8 cellular contexts compared by ENCODE assay signal in the genomic region with DNA sequence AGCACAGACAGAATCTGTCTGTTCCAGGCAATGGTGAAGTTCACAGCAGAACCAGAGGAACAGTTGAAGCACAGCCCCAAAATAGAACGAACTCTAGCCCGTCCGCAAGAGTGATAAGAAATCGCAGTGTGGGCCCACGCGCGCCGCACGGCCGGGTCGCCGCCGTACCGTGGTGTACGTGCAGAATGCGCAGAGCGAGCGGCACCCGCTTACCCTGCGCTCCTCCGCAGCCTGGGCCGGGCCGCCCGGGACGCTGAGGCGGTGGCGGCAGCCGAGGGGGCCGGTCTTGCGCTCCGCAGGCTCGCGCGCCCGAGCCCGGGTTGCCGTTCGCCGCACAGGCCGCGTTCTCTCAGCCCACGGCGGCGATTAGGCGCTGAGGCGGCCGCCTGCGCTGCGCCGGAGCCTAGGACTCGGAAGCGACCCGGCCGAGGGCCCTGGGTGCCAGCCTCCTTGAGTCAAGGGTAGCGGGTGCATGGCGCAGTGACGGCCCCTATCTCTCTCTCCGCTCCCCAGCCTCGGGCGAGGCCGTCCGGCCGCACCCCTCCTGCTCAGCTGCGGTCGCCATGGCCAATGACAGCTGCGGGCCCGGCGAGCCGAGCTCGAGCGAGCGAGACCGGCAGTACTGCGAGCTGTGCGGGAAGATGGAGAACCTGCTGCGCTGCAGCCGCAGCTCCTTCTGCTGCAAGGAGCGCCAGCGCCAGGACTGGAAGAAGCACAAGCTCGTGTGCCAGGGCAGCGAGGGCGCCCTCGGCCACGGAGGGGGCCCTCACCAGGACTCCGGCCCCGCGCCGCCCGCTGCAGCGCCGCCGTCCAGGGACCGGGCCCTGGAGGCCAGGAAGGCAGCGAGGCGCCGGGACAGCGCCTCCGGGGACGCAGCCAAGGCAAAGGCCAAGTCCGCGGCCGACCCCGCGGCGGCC. TPM values are rescaled to one million over a fixed set of nuclear protein-coding genes. Genes with fewer than 3 reads are reported as not detected.
DNase-seq lines count a peak whose midpoint lies in the region; ATAC-seq and TF ChIP-seq lines count a peak whose summit lies in the region.

No MANE protein-coding gene starts in this region.

- TF ChIP-seq POLR2A in suprapubic skin (IDR thresholded peaks at IDR 0.05) = no peak

- H3K36me3 Mint-ChIP-seq in activated naive CD4-positive, alpha-beta T cell treated with anti-CD3 and anti-CD28 coated beads for 36 hours (ENCODE audit: low read depth) = peaks cover 6% of the 10 kb centered on the region

- peak; percentile 75 for DNase-seq in AG20443 (ENCODE audit: low spot score)
- peak; percentile 88 for DNase-seq in RWPE2 (ENCODE audit: low spot score)
- DNase-seq in activated naive CD4-positive, alpha-beta T cell treated with anti-CD3 and anti-CD28 coated beads for 36 hours = peak; percentile 63
- DNase-seq in germinal center (ENCODE audit: low spot score) = peak; percentile 69
- DNase-seq in nucleus accumbens (lab: John Stamatoyannopoulos, UW) = peak in 51 of 56 donors; percentile 8 to 87 (median 62)
- DNase-seq in suprapubic skin (ENCODE audit: low spot score in 2 of 2) = peak; percentile 84 to 91

- H3K4me1 ChIP-seq in RWPE2 (ENCODE audit: insufficient read depth, poor library complexity, severe bottlenecking) = peaks cover 9% of the 10 kb centered on the region
- H3K4me1 ChIP-seq in suprapubic skin = peaks cover 40% of the 10 kb centered on the region

- no peaks in the 10 kb centered on the region for H3K27me3 ChIP-seq in RWPE2 (ENCODE audit: insufficient read depth, poor library complexity, severe bottlenecking)
- no peaks in the 10 kb centered on the region for H3K27me3 ChIP-seq in suprapubic skin

- no peaks in the 10 kb centered on the region for H3K27me3 Mint-ChIP-seq in activated naive CD4-positive, alpha-beta T cell treated with anti-CD3 and anti-CD28 coated beads for 36 hours (ENCODE audit: low read depth)

- intact Hi-C loops in activated naive CD4-positive, alpha-beta T cell treated with anti-CD3 and anti-CD28 coated beads for 36 hours (cut with micrococcal nuclease) = loop anchor here (1.0 kb wide), 2 partner anchors 8 to 83 kb away; a partner anchor contains a TSS

- WGBS in suprapubic skin = 0% methylated on average over 28 of the region's 105 CpGs

- peaks cover 46% of the 10 kb centered on the region for H3K4me1 Mint-ChIP-seq in activated naive CD4-positive, alpha-beta T cell treated with anti-CD3 and anti-CD28 coated beads for 36 hours (ENCODE audit: low read depth)

- H3K36me3 ChIP-seq in RWPE2 (ENCODE audit: low read depth) (peaks cover 35% of the 10 kb centered on the region), suprapubic skin (peaks cover 8% of the 10 kb centered on the region)

- peak; percentile 39 for TF ChIP-seq CTCF in RWPE2 (IDR thresholded peaks at IDR 0.05; ENCODE audit: poor library complexity, severe bottlenecking)
- TF ChIP-seq CTCF in suprapubic skin (IDR thresholded peaks at IDR 0.05) = no peak

- H3K4me3 Mint-ChIP-seq in activated naive CD4-positive, alpha-beta T cell treated with anti-CD3 and anti-CD28 coated beads for 36 hours = peak overlapping the region; percentile 94

- H3K9me3 ChIP-seq in RWPE2 (ENCODE audit: severe bottlenecking) (no peaks in the 10 kb centered on the region), suprapubic skin (no peaks in the 10 kb centered on the region)

- TF ChIP-seq EP300 in suprapubic skin (IDR thresholded peaks at IDR 0.05) = no peak

- H3K27ac ChIP-seq in RWPE2 (ENCODE audit: poor library complexity, severe bottlenecking) (peak overlapping the region; percentile 55), suprapubic skin (peak overlapping the region; percentile 96)

- ATAC-seq in GM19351 (IDR thresholded peaks at IDR 0.05; ENCODE audit: unreplicated experiment) (peak; percentile 41), HG03558 (IDR thresholded peaks at IDR 0.05; ENCODE audit: extremely low read depth, unreplicated experiment) (peak; percentile 24), RWPE2 (ENCODE audit: low read depth) (peak; percentile 73)

- H3K4me3 ChIP-seq in RWPE2 (ENCODE audit: severe bottlenecking) (peak overlapping the region; percentile 49), suprapubic skin (peak overlapping the region; percentile 75)

- H3K27ac Mint-ChIP-seq in activated naive CD4-positive, alpha-beta T cell treated with anti-CD3 and anti-CD28 coated beads for 36 hours = peak overlapping the region; percentile 93

- no peaks in the 10 kb centered on the region for H3K9me3 Mint-ChIP-seq in activated naive CD4-positive, alpha-beta T cell treated with anti-CD3 and anti-CD28 coated beads for 36 hours

- CTCF ChIA-PET in activated naive CD4-positive, alpha-beta T cell treated with anti-CD3 and anti-CD28 coated beads for 36 hours (lab: Charles Lee) = interaction anchor here (1.6 to 2.8 kb wide), 2 partner anchors 35 to 46 kb away, joined by 6 to 9 read pairs; no protein-coding TSS in a partner anchor

RNA-seq across cellular contexts. Expression of a gene that starts 20.5 kb away (rescaled TPM):
- 1 to 10 TPM; 9.5 to 9.9 TPM for total RNA-seq in activated naive CD4-positive, alpha-beta T cell treated with anti-CD3 and anti-CD28 coated beads for 36 hours
- total RNA-seq in suprapubic skin = 10 to 100 TPM; 16.0 to 39.9 (median 27.2) TPM

RNA-seq across cellular contexts. Expression of a gene that starts 24.4 kb away (rescaled TPM):
- total RNA-seq in activated naive CD4-positive, alpha-beta T cell treated with anti-CD3 and anti-CD28 coated beads for 36 hours = 1 to 10 TPM; 5.1 to 5.7 TPM
- total RNA-seq in suprapubic skin = 1 to 10 TPM; 2.2 to 6.7 (median 3.5) TPM

RNA-seq across cellular contexts. Expression of a gene that starts 32.8 kb away (rescaled TPM):
- total RNA-seq in activated naive CD4-positive, alpha-beta T cell treated with anti-CD3 and anti-CD28 coated beads for 36 hours = 1 to 10 TPM; 5.3 to 5.6 TPM
- 1 to 10 TPM; 2.5 to 8.6 (median 5.3) TPM for total RNA-seq in suprapubic skin

Comparison
In these comparisons a context has a peak if more than half of its experiments do, and no peak if none do; other contexts are left out.
1. Peak in every context shown above with its lines: DNase-seq, ATAC-seq, H3K4me3 ChIP-seq and H3K27ac ChIP-seq.